23 cellular contexts compared by ENCODE assay signal in genomic region chrX:53605004-53605403, GRCh38.
DNase-seq lines count a peak whose midpoint lies in the region; ATAC-seq, FAIRE-seq and TF ChIP-seq lines count a peak whose summit lies in the region.
"Had no signal": no experiment of that assay in that cellular context is flagged by ENCODE, and none has a peak within 500 bp of the region (broad histone marks: within the 10 kb centered on the region; RNA-seq: fewer than 3 reads in every experiment).

No MANE protein-coding gene starts in this region.

- H3K27ac ChIP-seq in astrocyte (ENCODE audit: low read depth, low read length) = no peak overlapping the region
- H3K27ac ChIP-seq: BLaER1, Peyer's patch, SJCRH30 had no signal

- peaks cover 3% of the 10 kb centered on the region for H3K36me3 Mint-ChIP-seq in astrocyte (ENCODE audit: low read depth, unreplicated experiment)

- H3K4me1 Mint-ChIP-seq in astrocyte (ENCODE audit: low read depth, unreplicated experiment) = no peaks in the 10 kb centered on the region

- no peak overlapping the region for H2AFZ ChIP-seq in astrocyte (ENCODE audit: low read depth, low read length)

- H3K9me3 Mint-ChIP-seq in astrocyte (ENCODE audit: unreplicated experiment) = no peaks in the 10 kb centered on the region
- H3K9me3 Mint-ChIP-seq: CD4-positive, alpha-beta T cell had no signal

- H3K27ac Mint-ChIP-seq in astrocyte (ENCODE audit: unreplicated experiment) = no peak overlapping the region
- H3K27ac Mint-ChIP-seq: CD4-positive, alpha-beta T cell had no signal

- H3K4me1 ChIP-seq in astrocyte (ENCODE audit: insufficient read depth, low read length) = peaks cover 2% of the 10 kb centered on the region
- H3K4me1 ChIP-seq: BLaER1, Peyer's patch, SJCRH30 had no signal

- no peak overlapping the region for H3K4me2 ChIP-seq in astrocyte (ENCODE audit: low read length)
- H3K4me2 ChIP-seq: BLaER1 had no signal

- no peak for ATAC-seq in HG03139 (IDR thresholded peaks at IDR 0.05; ENCODE audit: unreplicated experiment)
- ATAC-seq: HepG2 had no signal

- H3K9me3 ChIP-seq in astrocyte (ENCODE audit: insufficient read depth, low read depth, low read length) = no peaks in the 10 kb centered on the region
- H3K9me3 ChIP-seq: BLaER1, Peyer's patch, SJCRH30 had no signal

- H3K4me3 Mint-ChIP-seq in astrocyte (ENCODE audit: unreplicated experiment) = no peak overlapping the region
- H3K4me3 Mint-ChIP-seq: CD4-positive, alpha-beta T cell had no signal

- H3K9ac ChIP-seq in astrocyte (ENCODE audit: low read length) = no peak overlapping the region
- H3K9ac ChIP-seq: BLaER1 had no signal

- H3K36me3 ChIP-seq in astrocyte (ENCODE audit: insufficient read depth, low read length) = peaks cover 43% of the 10 kb centered on the region

- no peak for DNase-seq in GM18507 (ENCODE audit: extremely low spot score, insufficient read length, low read depth)
- DNase-seq in astrocyte (ENCODE audit: low read depth) = peak; percentile 12
- peak; percentile 10 for DNase-seq in fibroblast of mammary gland (ENCODE audit: low read depth)
- DNase-seq in pulmonary artery endothelial cell (ENCODE audit: low read depth, low spot score) = peak; percentile 27
- DNase-seq in NCI-H446 treated with DMSO at 0.1 percent for 48 hours (lab: John Stamatoyannopoulos, UW) = no peak
- DNase-seq in NCI-H2029 (lab: John Stamatoyannopoulos, UW) = no peak
- DNase-seq: CD4-positive, alpha-beta T cell; COR-L47; GDM1; H7; KBM-7; NCI-H1092; NCI-H1436 treated with DMSO at 0.1 percent for 48 hours; NCI-H1930; NCI-H2227 treated with DMSO at 0.1 percent for 48 hours; NCI-H510A treated with DMSO at 0.1 percent for 48 hours; NCI-H748 treated with DMSO at 0.1 percent for 48 hours; NK-92 treated with Interleukin-12 subunit alpha and Interleukin-12 subunit beta, amount 100 ng/mL, for 24 hours; Peyer's patch; SJCRH30 had no signal

- FAIRE-seq in GM18507 (lab: Jason Lieb, UNC) (peak; percentile 39), astrocyte (lab: Jason Lieb, UNC) (peak; percentile 100)
- FAIRE-seq: HepG2 had no signal

- H4K20me1 ChIP-seq in astrocyte (ENCODE audit: insufficient read depth, low read length) = peaks cover 44% of the 10 kb centered on the region

- H3K4me3 ChIP-seq in astrocyte (ENCODE audit: insufficient read depth, low read depth, low read length) (no peak overlapping the region), fibroblast of mammary gland (ENCODE audit: control insufficient read depth, low read depth, low read length) (no peak overlapping the region)
- H3K4me3 ChIP-seq: BLaER1, Peyer's patch, SJCRH30 had no signal

- TF ChIP-seq CTCF in astrocyte (IDR thresholded peaks at IDR 0.05; ENCODE audit: insufficient read depth, low read depth, low read length) (no peak), fibroblast of mammary gland (conservative IDR thresholded peaks at IDR 0.05; ENCODE audit: control insufficient read depth, insufficient read depth, low read depth, low read length) (no peak)

- peaks cover 35% of the 10 kb centered on the region for H3K79me2 ChIP-seq in astrocyte (ENCODE audit: insufficient read depth, low read length)

- no peaks in the 10 kb centered on the region for H3K27me3 Mint-ChIP-seq in astrocyte (ENCODE audit: low read depth, unreplicated experiment)
- H3K27me3 Mint-ChIP-seq: CD4-positive, alpha-beta T cell had no signal

- H3K27me3 ChIP-seq in astrocyte (ENCODE audit: insufficient read depth, low read length) = no peaks in the 10 kb centered on the region
- H3K27me3 ChIP-seq: Peyer's patch, SJCRH30 had no signal

Comparison
In these comparisons a context has a peak if more than half of its experiments do, and no peak if none do; other contexts are left out.
1. DNase-seq: peak in astrocyte (single experiment), fibroblast of mammary gland (single experiment) and pulmonary artery endothelial cell (single experiment); none in GM18507 (single experiment), NCI-H446 treated with DMSO at 0.1 percent for 48 hours (single experiment) and NCI-H2029 (single experiment).